Comparison of ENCODE assay signal across 8 cellular contexts in genomic region chr5:172113036-172113435, GRCh38.
DNase-seq lines count a peak whose midpoint lies in the region; ATAC-seq and TF ChIP-seq lines count a peak whose summit lies in the region.

No MANE protein-coding gene starts in this region.

- H3K4me2 ChIP-seq in BLaER1 treated with 17β-estradiol and CSF1 and Interleukin-3, amounts not matched to agents 10 nM and 100 nM: peak overlapping the region; percentile 91 to 99 (median 94)
- no peak overlapping the region for H3K4me2 ChIP-seq in osteoblast (ENCODE audit: insufficient read depth, low read length)

- H3K4me3 ChIP-seq in BLaER1 treated with 17β-estradiol and CSF1 and Interleukin-3, amounts not matched to agents 10 nM and 100 nM: peak overlapping the region in 8 of 10 experiments; percentile 8 to 43 (median 22); a peak in 6 of 20 replicates
- H3K4me3 ChIP-seq in osteoblast (ENCODE audit: insufficient read depth, low read length): no peak overlapping the region

- H3K9me3 ChIP-seq in BLaER1 treated with 17β-estradiol and CSF1 and Interleukin-3, amounts not matched to agents 10 nM and 100 nM (replicated peaks in 1 of 11): no peaks in the 10 kb centered on the region
- H3K9me3 ChIP-seq in osteoblast (ENCODE audit: low read depth, low read length): no peaks in the 10 kb centered on the region

- TF ChIP-seq CTCF in osteoblast (IDR thresholded peaks at IDR 0.05; ENCODE audit: extremely low read depth, low read depth, low read length) (no peak), GM13976 (IDR thresholded peaks at IDR 0.05; ENCODE audit: borderline replicate concordance, control extremely low read depth, extremely low read depth, insufficient read depth, missing control alignments) (no peak)

- H3K27ac Mint-ChIP-seq in activated T-helper 1 cell treated with anti-CD3 and anti-CD28 coated beads, Interleukin-12 subunit alpha, Interleukin-12 subunit beta, Interleukin-2, Interleukin-4 antibody, amounts not matched to agents 30 ng/mL and 10 ng/mL and 1 ng/mL, durations not matched to agents 14 hours and 24 hours and 36 hours: peak overlapping the region; percentile 87

- H3K36me3 ChIP-seq in BLaER1 treated with 17β-estradiol and CSF1 and Interleukin-3, amounts not matched to agents 10 nM and 100 nM: peaks cover 28 to 76% (median 44%) of the 10 kb centered on the region in 11 experiments
- peaks cover 24% of the 10 kb centered on the region for H3K36me3 ChIP-seq in osteoblast (ENCODE audit: insufficient read depth, low read length)

- H2AFZ ChIP-seq in osteoblast (ENCODE audit: low read length): no peak overlapping the region

- in situ Hi-C loops in GM13976 (cut with MboI; ENCODE audit: low sequenced_read_pairs, unreplicated experiment): loop anchor here (5.0 to 10.0 kb wide), 2 partner anchors 64 to 172 kb away; partner anchors contain the start of gene UBTD2

- H3K4me1 Mint-ChIP-seq in activated T-helper 1 cell treated with anti-CD3 and anti-CD28 coated beads, Interleukin-12 subunit alpha, Interleukin-12 subunit beta, Interleukin-2, Interleukin-4 antibody, amounts not matched to agents 30 ng/mL and 10 ng/mL and 1 ng/mL, durations not matched to agents 14 hours and 24 hours and 36 hours (ENCODE audit: low read depth): peaks cover 69% of the 10 kb centered on the region

- intact Hi-C loops in activated T-helper 1 cell treated with anti-CD3 and anti-CD28 coated beads, Interleukin-12 subunit alpha, Interleukin-12 subunit beta, Interleukin-2, Interleukin-4 antibody, amounts not matched to agents 30 ng/mL and 10 ng/mL and 1 ng/mL, durations not matched to agents 14 hours and 24 hours and 36 hours (cut with micrococcal nuclease): loop anchor here (1.0 to 5.0 kb wide), 3 partner anchors 20 to 171 kb away; no protein-coding TSS in a partner anchor

- H3K36me3 Mint-ChIP-seq in activated T-helper 1 cell treated with anti-CD3 and anti-CD28 coated beads, Interleukin-12 subunit alpha, Interleukin-12 subunit beta, Interleukin-2, Interleukin-4 antibody, amounts not matched to agents 30 ng/mL and 10 ng/mL and 1 ng/mL, durations not matched to agents 14 hours and 24 hours and 36 hours (ENCODE audit: low read depth): peaks cover 29% of the 10 kb centered on the region

- peak overlapping the region in 10 of 11 experiments; percentile 29 to 86 (median 84); a peak in 20 of 22 replicates for H3K27ac ChIP-seq in BLaER1 treated with 17β-estradiol and CSF1 and Interleukin-3, amounts not matched to agents 10 nM and 100 nM
- peak overlapping the region; percentile 48 for H3K27ac ChIP-seq in osteoblast (ENCODE audit: low read depth, low read length)

- peaks cover 20% of the 10 kb centered on the region for H3K79me2 ChIP-seq in osteoblast (ENCODE audit: insufficient read depth, low read length)

- no peaks in the 10 kb centered on the region for H3K9me3 Mint-ChIP-seq in activated T-helper 1 cell treated with anti-CD3 and anti-CD28 coated beads, Interleukin-12 subunit alpha, Interleukin-12 subunit beta, Interleukin-2, Interleukin-4 antibody, amounts not matched to agents 30 ng/mL and 10 ng/mL and 1 ng/mL, durations not matched to agents 14 hours and 24 hours and 36 hours

- peaks cover 81 to 99% (median 97%) of the 10 kb centered on the region in 10 experiments for H3K4me1 ChIP-seq in BLaER1 treated with 17β-estradiol and CSF1 and Interleukin-3, amounts not matched to agents 10 nM and 100 nM
- H3K4me1 ChIP-seq in osteoblast (ENCODE audit: insufficient read depth, low read length): peaks cover 33% of the 10 kb centered on the region

- peak; percentile 10 for DNase-seq in NOMO-1 treated with dmso at 0.1 percent for 144 hours (lab: John Stamatoyannopoulos, UW; ENCODE audit: unreplicated experiment)
- peak; percentile 71 for DNase-seq in activated T-helper 1 cell treated with anti-CD3 and anti-CD28 coated beads, Interleukin-12 subunit alpha, Interleukin-12 subunit beta, Interleukin-2, Interleukin-4 antibody, amounts not matched to agents 30 ng/mL and 10 ng/mL and 1 ng/mL, durations not matched to agents 14 hours and 24 hours and 36 hours (ENCODE audit: low spot score)
- no peak for DNase-seq in osteoblast (ENCODE audit: insufficient read length, low spot score, missing footprints)
- DNase-seq in SK-N-DZ (ENCODE audit: low spot score): no peak
- no peak for DNase-seq in hypothalamus (lab: John Stamatoyannopoulos, UW)
- no peak for DNase-seq in GM13976 (ENCODE audit: low spot score)

- no peaks in the 10 kb centered on the region for H3K27me3 Mint-ChIP-seq in activated T-helper 1 cell treated with anti-CD3 and anti-CD28 coated beads, Interleukin-12 subunit alpha, Interleukin-12 subunit beta, Interleukin-2, Interleukin-4 antibody, amounts not matched to agents 30 ng/mL and 10 ng/mL and 1 ng/mL, durations not matched to agents 14 hours and 24 hours and 36 hours (ENCODE audit: insufficient read depth)

- H4K20me1 ChIP-seq in BLaER1 treated with 17β-estradiol and CSF1 and Interleukin-3, amounts not matched to agents 10 nM and 100 nM: peaks cover 0 to 56% (median 13%) of the 10 kb centered on the region in 11 experiments; a peak in 15 of 22 replicates
- no peaks in the 10 kb centered on the region for H4K20me1 ChIP-seq in osteoblast (ENCODE audit: insufficient read depth, low read length)

- H3K4me3 Mint-ChIP-seq in activated T-helper 1 cell treated with anti-CD3 and anti-CD28 coated beads, Interleukin-12 subunit alpha, Interleukin-12 subunit beta, Interleukin-2, Interleukin-4 antibody, amounts not matched to agents 30 ng/mL and 10 ng/mL and 1 ng/mL, durations not matched to agents 14 hours and 24 hours and 36 hours: peak overlapping the region; percentile 65

- peak overlapping the region; percentile 36 to 79 (median 71); a peak in 20 of 22 replicates for H3K9ac ChIP-seq in BLaER1 treated with 17β-estradiol and CSF1 and Interleukin-3, amounts not matched to agents 10 nM and 100 nM

- ATAC-seq in HG03460 (IDR thresholded peaks at IDR 0.05; ENCODE audit: unreplicated experiment): no peak

- H3K27me3 ChIP-seq in BLaER1 treated with 17β-estradiol and CSF1 and Interleukin-3, amounts not matched to agents 10 nM and 100 nM: no peaks in the 10 kb centered on the region
- no peaks in the 10 kb centered on the region for H3K27me3 ChIP-seq in osteoblast (ENCODE audit: insufficient read depth, low read length)

Comparison
In these comparisons a context has a peak if more than half of its experiments do, and no peak if none do; other contexts are left out.
1. DNase-seq: peak in NOMO-1 treated with dmso at 0.1 percent for 144 hours (single experiment) and activated T-helper 1 cell treated with anti-CD3 and anti-CD28 coated beads, Interleukin-12 subunit alpha, Interleukin-12 subunit beta, Interleukin-2, Interleukin-4 antibody, amounts not matched to agents 30 ng/mL and 10 ng/mL and 1 ng/mL, durations not matched to agents 14 hours and 24 hours and 36 hours (single experiment); none in osteoblast (single experiment), SK-N-DZ (single experiment), hypothalamus (0 of 51) and GM13976 (single experiment).